8 cellular contexts compared by ENCODE assay signal in genomic region chr6:152897807-152898399, GRCh38.
DNase-seq lines count a peak whose midpoint lies in the region; ATAC-seq and TF ChIP-seq lines count a peak whose summit lies in the region.

No MANE protein-coding gene starts in this region.

- peaks cover 5% of the 10 kb centered on the region for H3K27me3 ChIP-seq in adrenal gland
- H3K27me3 ChIP-seq in right atrium auricular region, result no peaks in the 10 kb centered on the region

- H3K4me1 ChIP-seq in adrenal gland (replicated peaks in 1 of 2) (no peaks in the 10 kb centered on the region), right atrium auricular region (no peaks in the 10 kb centered on the region)

- TF ChIP-seq RAD21 in Ishikawa (IDR thresholded peaks at IDR 0.05; ENCODE audit: low read depth), result peak; percentile 55

- DNase-seq in T follicular helper cell (ENCODE audit: low read depth) (peak; percentile 45), adrenal gland (peak; percentile 53 to 78 (median 63)), right atrium auricular region (ENCODE audit: low spot score) (peak; percentile 62), skeletal muscle cell (ENCODE audit: low read depth) (peak; percentile 3), T1000 (lab: John Stamatoyannopoulos, UW) (no peak)

- H3K9me3 ChIP-seq in adrenal gland (replicated peaks in 1 of 3) (no peaks in the 10 kb centered on the region), right atrium auricular region (no peaks in the 10 kb centered on the region)

- ATAC-seq in GM21737 (IDR thresholded peaks at IDR 0.05; ENCODE audit: unreplicated experiment), result peak; percentile 97

- no peak for TF ChIP-seq EP300 in Ishikawa (IDR thresholded peaks at IDR 0.05; ENCODE audit: borderline replicate concordance)

- TF ChIP-seq CTCF in GM12801 (IDR thresholded peaks at IDR 0.05; ENCODE audit: extremely low read depth, insufficient read length) (peak; percentile 43), adrenal gland (IDR thresholded peaks at IDR 0.05) (peak; percentile 56 to 78 (median 68)), right atrium auricular region (IDR thresholded peaks at IDR 0.05) (peak; percentile 56 to 89)

- intact Hi-C loops in adrenal gland (cut with DNase I), result no loop called here

- WGBS in adrenal gland, 4 donors, result 25 to 46% (median 43%) methylated on average over 12 to 16 of the region's 16 CpGs

- H3K27ac ChIP-seq in adrenal gland (no peak overlapping the region), right atrium auricular region (no peak overlapping the region)

- no peak for TF ChIP-seq POLR2A in adrenal gland (IDR thresholded peaks at IDR 0.05)

- no peaks in the 10 kb centered on the region for H3K36me3 ChIP-seq in adrenal gland (replicated peaks in 1 of 2)
- H3K36me3 ChIP-seq in right atrium auricular region, result no peaks in the 10 kb centered on the region

- H3K4me3 ChIP-seq in adrenal gland, result no peak overlapping the region
- no peak overlapping the region for H3K4me3 ChIP-seq in right atrium auricular region
- H3K4me3 ChIP-seq in skeletal muscle cell (ENCODE audit: low read depth, low read length), result no peak overlapping the region

TF ChIP-seq in Ishikawa, 13 proteins besides CTCF, POLR2A, EP300 and RAD21:
- TF ChIP-seq YY1 (IDR thresholded peaks at IDR 0.05; ENCODE audit: low read depth), result no peak
TF ChIP-seq in Ishikawa: peak in this region for 0.
